12 cellular contexts compared by ENCODE assay signal in genomic region chr20:61436268-61436667, GRCh38.
DNase-seq lines count a peak whose midpoint lies in the region; ATAC-seq, FAIRE-seq and TF ChIP-seq lines count a peak whose summit lies in the region.
"Had no signal": no experiment of that assay in that cellular context is flagged by ENCODE, and none has a peak within 500 bp of the region (broad histone marks: within the 10 kb centered on the region; RNA-seq: fewer than 3 reads in every experiment).

No MANE protein-coding gene starts in this region.

- H3K27me3 ChIP-seq in astrocyte (ENCODE audit: insufficient read depth, low read length) (no peaks in the 10 kb centered on the region), gastroesophageal sphincter (peaks cover 55% of the 10 kb centered on the region), prostate gland (replicated peaks; ENCODE audit: insufficient read depth) (no peaks in the 10 kb centered on the region)

- no peak for TF ChIP-seq CTCF in astrocyte (IDR thresholded peaks at IDR 0.05; ENCODE audit: insufficient read depth, low read depth, low read length)
- TF ChIP-seq CTCF in foreskin fibroblast (IDR thresholded peaks at IDR 0.05; ENCODE audit: low read depth, low read length) = no peak
- no peak for TF ChIP-seq CTCF in gastroesophageal sphincter (IDR thresholded peaks at IDR 0.05)
- TF ChIP-seq CTCF in prostate gland (IDR thresholded peaks at IDR 0.05) = no peak

- H3K4me3 ChIP-seq in astrocyte (ENCODE audit: insufficient read depth, low read depth, low read length) = peak overlapping the region; percentile 32
- no peak overlapping the region for H3K4me3 ChIP-seq in foreskin fibroblast (ENCODE audit: low read depth in 1 of 2, low read length in 2 of 2)
- H3K4me3 ChIP-seq in skeletal muscle cell (ENCODE audit: low read depth, low read length) = no peak overlapping the region
- H3K4me3 ChIP-seq in gastroesophageal sphincter = no peak overlapping the region
- H3K4me3 ChIP-seq in prostate gland = no peak overlapping the region

- peak overlapping the region; percentile 88 for H3K27ac Mint-ChIP-seq in astrocyte (ENCODE audit: unreplicated experiment)

- no peaks in the 10 kb centered on the region for H3K36me3 Mint-ChIP-seq in astrocyte (ENCODE audit: low read depth, unreplicated experiment)

- TF ChIP-seq POLR2A in gastroesophageal sphincter (IDR thresholded peaks at IDR 0.05) = no peak
- no peak for TF ChIP-seq POLR2A in prostate gland (IDR thresholded peaks at IDR 0.05)

- peaks cover 28% of the 10 kb centered on the region for H3K4me1 Mint-ChIP-seq in astrocyte (ENCODE audit: low read depth, unreplicated experiment)

- TF ChIP-seq EP300 in gastroesophageal sphincter (IDR thresholded peaks at IDR 0.05) = no peak

- H3K9me3 ChIP-seq in astrocyte (ENCODE audit: insufficient read depth, low read depth, low read length) = no peaks in the 10 kb centered on the region
- H3K9me3 ChIP-seq in gastroesophageal sphincter = peaks cover 0 to 5% (median 0%) of the 10 kb centered on the region in 3 donors
- H3K9me3 ChIP-seq in prostate gland = no peaks in the 10 kb centered on the region

- no peaks in the 10 kb centered on the region for H3K79me2 ChIP-seq in astrocyte (ENCODE audit: insufficient read depth, low read length)

- H3K4me2 ChIP-seq in astrocyte (ENCODE audit: low read length) = peak overlapping the region; percentile 79

- no peaks in the 10 kb centered on the region for H4K20me1 ChIP-seq in astrocyte (ENCODE audit: insufficient read depth, low read length)

- intact Hi-C loops in prostate gland (cut with DNase I) (no loop called here), left ventricle myocardium superior (cut with micrococcal nuclease) (no loop called here)

- H3K9ac ChIP-seq in astrocyte (ENCODE audit: low read length) = peak overlapping the region; percentile 74

- H3K4me1 ChIP-seq in astrocyte (ENCODE audit: insufficient read depth, low read length) = peaks cover 43% of the 10 kb centered on the region
- H3K4me1 ChIP-seq in gastroesophageal sphincter = peaks cover 0 to 9% (median 0%) of the 10 kb centered on the region in 3 donors
- H3K4me1 ChIP-seq in prostate gland (replicated peaks) = no peaks in the 10 kb centered on the region

- FAIRE-seq in astrocyte (lab: Jason Lieb, UNC) = no peak
- FAIRE-seq: GM12892 had no signal

- DNase-seq in H4 (ENCODE audit: low spot score) (peak; percentile 51), astrocyte (ENCODE audit: low read depth) (peak; percentile 83), foreskin fibroblast (peak; percentile 24 to 34), skeletal muscle cell (ENCODE audit: low read depth) (peak; percentile 87), prostate gland (ENCODE audit: low spot score) (no peak), left ventricle myocardium superior (no peak)
- DNase-seq: NCI-H1048, NCI-H510A treated with DMSO at 0.1 percent for 48 hours had no signal

- H3K4me3 Mint-ChIP-seq in astrocyte (ENCODE audit: unreplicated experiment) = peak overlapping the region; percentile 21

- H3K27me3 Mint-ChIP-seq in astrocyte (ENCODE audit: low read depth, unreplicated experiment) = peaks cover 3% of the 10 kb centered on the region

- WGBS in gastroesophageal sphincter (ENCODE audit: low coverage in 1 of 2), 2 donors = 13 to 56% methylated on average over 1 to 2 of the region's 2 CpGs
- WGBS in prostate gland = 60% methylated on average over 2 of the region's 2 CpGs

- H2AFZ ChIP-seq in astrocyte (ENCODE audit: low read depth, low read length) = no peak overlapping the region

- H3K27ac ChIP-seq in astrocyte (ENCODE audit: low read depth, low read length) (peak overlapping the region; percentile 84), gastroesophageal sphincter (no peak overlapping the region), prostate gland (no peak overlapping the region)

- H3K36me3 ChIP-seq in astrocyte (ENCODE audit: insufficient read depth, low read length) (no peaks in the 10 kb centered on the region), gastroesophageal sphincter (no peaks in the 10 kb centered on the region), prostate gland (no peaks in the 10 kb centered on the region)

- ATAC-seq in gastroesophageal sphincter (no peak), GM19324 (IDR thresholded peaks at IDR 0.05; ENCODE audit: low FRiP score, unreplicated experiment) (no peak), left ventricle myocardium superior (no peak)
- ATAC-seq: activated CD4-positive, CD25-positive, alpha-beta regulatory T cell treated with anti-CD3 and anti-CD28 coated beads, Interleukin-2, amount 50 U/mL, for 24 hours had no signal

- H3K9me3 Mint-ChIP-seq in astrocyte (ENCODE audit: unreplicated experiment) = no peaks in the 10 kb centered on the region

Comparison
In these comparisons a context has a peak if more than half of its experiments do, and no peak if none do; other contexts are left out.
1. DNase-seq: peak in H4 (single experiment), astrocyte (single experiment), foreskin fibroblast (2 of 2) and skeletal muscle cell (single experiment); none in prostate gland (single experiment) and left ventricle myocardium superior (single experiment).